Comparison of ENCODE assay signal across 16 cellular contexts in genomic region chr10:11322698-11323097, GRCh38.
A peak's percentile ranks its signal among the peaks of the same experiment; 100 is the strongest.
DNase-seq lines count a peak whose midpoint lies in the region; ATAC-seq and TF ChIP-seq lines count a peak whose summit lies in the region.
"Had no signal": no experiment of that assay in that cellular context is flagged by ENCODE, and none has a peak within 500 bp of the region (broad histone marks: within the 10 kb centered on the region; RNA-seq: fewer than 3 reads in every experiment).

No MANE protein-coding gene starts in this region.

- H3K4me3 Mint-ChIP-seq in CD4-positive, alpha-beta T cell: no peak overlapping the region
- H3K4me3 Mint-ChIP-seq in activated naive CD8-positive, alpha-beta T cell treated with anti-CD3 and anti-CD28 coated beads, Interleukin-2, amount 50 U/mL, for 24 hours: no peak overlapping the region
- H3K4me3 Mint-ChIP-seq in Calu3 (ENCODE audit: low read depth, unreplicated experiment): no peak overlapping the region
- H3K4me3 Mint-ChIP-seq: GM23338, nephron progenitor cell had no signal

- no peaks in the 10 kb centered on the region for H3K9me3 Mint-ChIP-seq in CD4-positive, alpha-beta T cell
- H3K9me3 Mint-ChIP-seq in activated naive CD8-positive, alpha-beta T cell treated with anti-CD3 and anti-CD28 coated beads, Interleukin-2, amount 50 U/mL, for 24 hours: no peaks in the 10 kb centered on the region
- H3K9me3 Mint-ChIP-seq in Calu3 (ENCODE audit: low read depth, unreplicated experiment): no peaks in the 10 kb centered on the region
- H3K9me3 Mint-ChIP-seq: GM23338, nephron progenitor cell had no signal

- no peak for ATAC-seq in CD4-positive, alpha-beta T cell (ENCODE audit: poor library complexity)
- ATAC-seq in GM18873 (IDR thresholded peaks at IDR 0.05; ENCODE audit: low FRiP score, unreplicated experiment) (peak; percentile 57), HG02852 (IDR thresholded peaks at IDR 0.05; ENCODE audit: unreplicated experiment) (peak; percentile 58)
- no peak for ATAC-seq in activated naive CD8-positive, alpha-beta T cell treated with anti-CD3 and anti-CD28 coated beads, Interleukin-2, amount 50 U/mL, for 24 hours
- ATAC-seq: gastrocnemius medialis, GM23338, lower lobe of right lung had no signal

- no peak overlapping the region for H3K27ac ChIP-seq in CD4-positive, alpha-beta T cell (ENCODE audit: low read depth, low read length)
- H3K27ac ChIP-seq: gastrocnemius medialis, lower lobe of right lung had no signal

- intact Hi-C loops in CD4-positive, alpha-beta T cell (cut with DNase I, micrococcal nuclease): no loop called here
- intact Hi-C loops in Calu3 (cut with micrococcal nuclease; ENCODE audit: unreplicated experiment): no loop called here

- POLR2A ChIA-PET in CD4-positive, alpha-beta T cell (lab: Charles Lee): interaction anchor here (0.8 kb wide), 1 partner anchor 11 kb away, joined by 3 read pairs; no protein-coding TSS in a partner anchor

- no peaks in the 10 kb centered on the region for H3K27me3 ChIP-seq in CD4-positive, alpha-beta T cell (ENCODE audit: control insufficient read depth, insufficient read depth, low read length)
- H3K27me3 ChIP-seq: gastrocnemius medialis had no signal

- no peaks in the 10 kb centered on the region for H3K9me3 ChIP-seq in CD4-positive, alpha-beta T cell (ENCODE audit: control insufficient read depth, low read length)
- H3K9me3 ChIP-seq: gastrocnemius medialis, lower lobe of right lung had no signal

- H3K4me1 Mint-ChIP-seq in CD4-positive, alpha-beta T cell (ENCODE audit: low read depth): peaks cover 79% of the 10 kb centered on the region
- H3K4me1 Mint-ChIP-seq in activated naive CD8-positive, alpha-beta T cell treated with anti-CD3 and anti-CD28 coated beads, Interleukin-2, amount 50 U/mL, for 24 hours: peaks cover 35% of the 10 kb centered on the region
- H3K4me1 Mint-ChIP-seq in Calu3 (ENCODE audit: low read depth, unreplicated experiment): no peaks in the 10 kb centered on the region

- peak overlapping the region; percentile 70 for H3K27ac Mint-ChIP-seq in CD4-positive, alpha-beta T cell
- H3K27ac Mint-ChIP-seq in activated naive CD8-positive, alpha-beta T cell treated with anti-CD3 and anti-CD28 coated beads, Interleukin-2, amount 50 U/mL, for 24 hours: peak overlapping the region; percentile 71
- no peak overlapping the region for H3K27ac Mint-ChIP-seq in Calu3 (ENCODE audit: unreplicated experiment)
- H3K27ac Mint-ChIP-seq: nephron progenitor cell had no signal

- CTCF ChIA-PET in CD4-positive, alpha-beta T cell (lab: Charles Lee): no interaction called here
- CTCF ChIA-PET in Calu3 (lab: Charles Lee): no interaction called here

- BruUV-seq in Calu3 (replicated peaks; lab: Mats Ljungman, UMichigan): no TSS peak

- H3K36me3 Mint-ChIP-seq in CD4-positive, alpha-beta T cell (ENCODE audit: low read depth): peaks cover 100% of the 10 kb centered on the region
- peaks cover 77% of the 10 kb centered on the region for H3K36me3 Mint-ChIP-seq in activated naive CD8-positive, alpha-beta T cell treated with anti-CD3 and anti-CD28 coated beads, Interleukin-2, amount 50 U/mL, for 24 hours (ENCODE audit: low read depth)
- H3K36me3 Mint-ChIP-seq in Calu3 (ENCODE audit: insufficient read depth, unreplicated experiment): no peaks in the 10 kb centered on the region

- H3K27me3 Mint-ChIP-seq in CD4-positive, alpha-beta T cell: no peaks in the 10 kb centered on the region
- no peaks in the 10 kb centered on the region for H3K27me3 Mint-ChIP-seq in activated naive CD8-positive, alpha-beta T cell treated with anti-CD3 and anti-CD28 coated beads, Interleukin-2, amount 50 U/mL, for 24 hours
- H3K27me3 Mint-ChIP-seq in Calu3 (ENCODE audit: unreplicated experiment): peaks cover 83% of the 10 kb centered on the region

- TF ChIP-seq CTCF in CD4-positive, alpha-beta T cell (IDR thresholded peaks at IDR 0.05): no peak
- no peak for TF ChIP-seq CTCF in Calu3 (IDR thresholded peaks at IDR 0.05; ENCODE audit: unreplicated experiment)

- no peak for DNase-seq in CD4-positive, alpha-beta T cell
- no peak for DNase-seq in activated naive CD8-positive, alpha-beta T cell treated with anti-CD3 and anti-CD28 coated beads, Interleukin-2, amount 50 U/mL, for 24 hours
- DNase-seq in Calu3: no peak
- no peak for DNase-seq in NCI-H2227 treated with DMSO at 0.1 percent for 48 hours (lab: John Stamatoyannopoulos, UW)
- DNase-seq in HCEC 1CT: no peak
- no peak for DNase-seq in SHP77 (lab: John Stamatoyannopoulos, UW)
- DNase-seq: activated CD4-positive, CD25-positive, alpha-beta regulatory T cell treated with anti-CD3 and anti-CD28 coated beads, Interleukin-2, amount 50 U/mL, for 72 hours; gastrocnemius medialis; KG1; lower lobe of right lung; NCI-H146; NCI-H446 treated with DMSO at 0.1 percent for 48 hours; nephron progenitor cell had no signal

Comparison
In these comparisons a context has a peak if more than half of its experiments do, and no peak if none do; other contexts are left out.
1. ATAC-seq: peak in GM18873 (single experiment) and HG02852 (single experiment); none in CD4-positive, alpha-beta T cell (single experiment) and activated naive CD8-positive, alpha-beta T cell treated with anti-CD3 and anti-CD28 coated beads, Interleukin-2, amount 50 U/mL, for 24 hours (single experiment).